ENCODE assay signal across 8 cellular contexts in genomic region chr2:96209011-96209728, GRCh38. TPM values are rescaled to one million over a fixed set of nuclear protein-coding genes. Genes with fewer than 3 reads are reported as not detected.
DNase-seq lines count a peak whose midpoint lies in the region; ATAC-seq and TF ChIP-seq lines count a peak whose summit lies in the region.

No MANE protein-coding gene starts in this region.

- no peak overlapping the region for H2AFZ ChIP-seq in HCT116 (ENCODE audit: low read depth, low read length, poor library complexity, severe bottlenecking)

- H3K4me2 ChIP-seq in HCT116 (ENCODE audit: low read length), result peak overlapping the region; percentile 87

- 8% methylated on average over 21 of the region's 21 CpGs for WGBS in right cardiac atrium

- H3K36me3 ChIP-seq in HCT116 (ENCODE audit: control insufficient read depth in 1 of 2, insufficient read depth in 2 of 2, low read length in 2 of 2) (0 out of 4 replicates have a peak, but pooled peaks cover 0 to 2% of the 10 kb centered on the region in 2 experiments), WERI-Rb-1 (peaks cover 33% of the 10 kb centered on the region)

- H3K4me3 ChIP-seq in HCT116 (replicated peaks in 1 of 2; ENCODE audit: low read depth in 1 of 2, low read length in 2 of 2), result peak overlapping the region; percentile 78 to 97
- peak overlapping the region; percentile 85 for H3K4me3 ChIP-seq in WERI-Rb-1 (ENCODE audit: low read depth, low read length)
- peak overlapping the region; percentile 72 for H3K4me3 ChIP-seq in right cardiac atrium (ENCODE audit: low read length)
- peak overlapping the region; percentile 69 to 98 (median 93) for H3K4me3 ChIP-seq in skin epidermis

- H3K9me2 ChIP-seq in HCT116 (ENCODE audit: insufficient read depth), result no peaks in the 10 kb centered on the region

- ATAC-seq in HCT116 (no peak), right cardiac atrium (no peak), GM21786 (IDR thresholded peaks at IDR 0.05; ENCODE audit: unreplicated experiment) (no peak), GM19328 (IDR thresholded peaks at IDR 0.05; ENCODE audit: unreplicated experiment) (no peak)

- CTCF ChIA-PET in HCT116 (lab: Charles Lee), result interaction anchor here (1.7 to 2.0 kb wide), 4 partner anchors 51 to 217 kb away, joined by 4 to 12 read pairs (median 6); partner anchors contain the start of gene ASTL

- intact Hi-C loops in HCT116 (cut with micrococcal nuclease) (loop anchor here (2.0 kb wide), 1 partner anchor 52 kb away; no protein-coding TSS in a partner anchor), right cardiac atrium (cut with DNase I) (loop anchor here in 3 of 4 donors (5.0 kb wide), 2 partner anchors 43 to 53 kb away; no protein-coding TSS in a partner anchor)

- TF ChIP-seq CTCF in HCT116 (IDR thresholded peaks at IDR 0.05 in 2 of 3, conservative IDR thresholded peaks at IDR 0.05 in 1 of 3; ENCODE audit: borderline replicate concordance in 1 of 3, insufficient read depth in 1 of 3, low read depth in 2 of 3, low read length in 2 of 3) (no peak), WERI-Rb-1 (IDR thresholded peaks at IDR 0.05; ENCODE audit: low read depth, low read length) (no peak)

- H3K27me3 ChIP-seq in HCT116 (ENCODE audit: insufficient read depth, low read length), result no peaks in the 10 kb centered on the region
- no peaks in the 10 kb centered on the region for H3K27me3 ChIP-seq in WERI-Rb-1 (ENCODE audit: insufficient read depth, low read depth, severe bottlenecking)
- H3K27me3 ChIP-seq in right cardiac atrium (ENCODE audit: control insufficient read depth, insufficient read depth), result no peaks in the 10 kb centered on the region

- H3K4me1 ChIP-seq in HCT116 (ENCODE audit: control insufficient read depth in 1 of 2, insufficient read depth in 2 of 2, low read length in 2 of 2) (peaks cover 14 to 30% of the 10 kb centered on the region in 2 experiments), right cardiac atrium (ENCODE audit: control insufficient read depth, insufficient read depth, low read length) (peaks cover 8% of the 10 kb centered on the region)

- RAD21 ChIA-PET in HCT116 (lab: Charles Lee; ENCODE audit: low non-redundant PET in 1 of 2, low total read pairs in 2 of 2, uncharacterized antibody in 2 of 2, unreplicated experiment in 2 of 2), result no interaction called here

- TSS peak; percentile 63 for BruUV-seq in HCT116 (replicated peaks; lab: Mats Ljungman, UMichigan)

- no peak for DNase-seq in HCT116 (ENCODE audit: low read depth, low spot score)
- no peak for DNase-seq in WERI-Rb-1
- no peak for DNase-seq in right cardiac atrium
- no peak for DNase-seq in UCSD-AML1 (lab: John Stamatoyannopoulos, UW; ENCODE audit: unreplicated experiment)
- no peak for DNase-seq in cortex of kidney (lab: John Stamatoyannopoulos, UW)

- H3K27ac ChIP-seq in HCT116 (ENCODE audit: low read depth, low read length) (peak overlapping the region; percentile 99), WERI-Rb-1 (peak overlapping the region; percentile 99), right cardiac atrium (ENCODE audit: low read length) (peak overlapping the region; percentile 5), skin epidermis (peak overlapping the region in 20 of 21 experiments; percentile 87 to 98 (median 92))

- peaks cover 32% of the 10 kb centered on the region; the same call in 1 of the 2 replicates for H4K20me1 ChIP-seq in HCT116 (ENCODE audit: insufficient read depth)

- peak overlapping the region; percentile 96 for H3K9ac ChIP-seq in HCT116 (ENCODE audit: low read length)

- no peak for TF ChIP-seq RAD21 in HCT116 (IDR thresholded peaks at IDR 0.05; ENCODE audit: low read depth)

- TF ChIP-seq POLR2A in HCT116 (IDR thresholded peaks at IDR 0.05; ENCODE audit: borderline replicate concordance, extremely low read depth, insufficient read depth, insufficient read length), result no peak

- POLR2A ChIA-PET in HCT116 (lab: Charles Lee), result interaction anchor here (0.7 to 1.7 kb wide), 7 partner anchors 10 to 126 kb away, joined by 3 to 9 read pairs (median 3); partner anchors contain the start of genes ASTL and NCAPH

- no peaks in the 10 kb centered on the region for H3K9me3 ChIP-seq in HCT116 (ENCODE audit: control insufficient read depth in 1 of 2, insufficient read depth in 1 of 2, low read depth in 1 of 2, low read length in 2 of 2)
- H3K9me3 ChIP-seq in WERI-Rb-1 (ENCODE audit: severe bottlenecking), result no peaks in the 10 kb centered on the region
- no peaks in the 10 kb centered on the region for H3K9me3 ChIP-seq in right cardiac atrium (ENCODE audit: control insufficient read depth, low read length)

- peaks cover 54% of the 10 kb centered on the region for H3K79me2 ChIP-seq in HCT116 (ENCODE audit: insufficient read depth, low read length)

TF ChIP-seq in HCT116, 20 proteins besides CTCF, POLR2A, EP300 and RAD21:
- TF ChIP-seq, protein P1, sequence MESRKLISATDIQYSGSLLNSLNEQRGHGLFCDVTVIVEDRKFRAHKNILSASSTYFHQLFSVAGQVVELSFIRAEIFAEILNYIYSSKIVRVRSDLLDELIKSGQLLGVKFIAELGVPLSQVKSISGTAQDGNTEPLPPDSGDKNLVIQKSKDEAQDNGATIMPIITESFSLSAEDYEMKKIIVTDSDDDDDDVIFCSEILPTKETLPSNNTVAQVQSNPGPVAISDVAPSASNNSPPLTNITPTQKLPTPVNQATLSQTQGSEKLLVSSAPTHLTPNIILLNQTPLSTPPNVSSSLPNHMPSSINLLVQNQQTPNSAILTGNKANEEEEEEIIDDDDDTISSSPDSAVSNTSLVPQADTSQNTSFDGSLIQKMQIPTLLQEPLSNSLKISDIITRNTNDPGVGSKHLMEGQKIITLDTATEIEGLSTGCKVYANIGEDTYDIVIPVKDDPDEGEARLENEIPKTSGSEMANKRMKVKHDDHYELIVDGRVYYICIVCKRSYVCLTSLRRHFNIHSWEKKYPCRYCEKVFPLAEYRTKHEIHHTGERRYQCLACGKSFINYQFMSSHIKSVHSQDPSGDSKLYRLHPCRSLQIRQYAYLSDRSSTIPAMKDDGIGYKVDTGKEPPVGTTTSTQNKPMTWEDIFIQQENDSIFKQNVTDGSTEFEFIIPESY (IDR thresholded peaks at IDR 0.05; ENCODE audit: extremely low read depth, insufficient replicate concordance, low read length), result peak; percentile 29
- TF ChIP-seq SIN3A (IDR thresholded peaks at IDR 0.05; ENCODE audit: low read depth), result peak; percentile 57; the same call in 1 of the 2 replicates
- TF ChIP-seq POLR2AphosphoS5 (IDR thresholded peaks at IDR 0.05; ENCODE audit: low read depth, low read length), result no peak
- TF ChIP-seq YY1 (IDR thresholded peaks at IDR 0.05; ENCODE audit: extremely low read depth, insufficient replicate concordance, low read depth, low read length), result peak; percentile 88
- peak; percentile 28 for TF ChIP-seq EGR1 (IDR thresholded peaks at IDR 0.05; ENCODE audit: low read depth)

RNA-seq across cellular contexts. Expression of gene STARD7, which starts 0.5 kb away (rescaled TPM):
- total RNA-seq in HCT116 (2021; ENCODE audit: unreplicated experiment) (160 TPM), right cardiac atrium (100 to 1,000 TPM; 142 to 184 (median 156) TPM)
- polyA plus RNA-seq in HCT116 (2012), result 53.5 and 64.4 TPM in 2 replicates
- polyA plus RNA-seq in right cardiac atrium, result 61.9 TPM

RNA-seq across cellular contexts. Expression of gene TMEM127, which starts 56.6 kb away (rescaled TPM):
- 25.3 TPM for total RNA-seq in HCT116 (2021; ENCODE audit: unreplicated experiment)
- polyA plus RNA-seq in HCT116 (2012), result 19.7 and 19.8 TPM in 2 replicates
- total RNA-seq in right cardiac atrium, result 10 to 100 TPM; 77.8 to 90.0 (median 84.8) TPM
- polyA plus RNA-seq in right cardiac atrium, result 37.0 TPM

RNA-seq across cellular contexts. Expression of gene CIAO1, which starts 56.9 kb away (rescaled TPM):
- total RNA-seq in HCT116 (2021; ENCODE audit: unreplicated experiment) (76.8 TPM), right cardiac atrium (10 to 100 TPM; 52.2 to 60.5 (median 56.0) TPM)
- polyA plus RNA-seq in HCT116 (2012), result 54.7 and 62.0 TPM in 2 replicates
- 30.3 TPM for polyA plus RNA-seq in right cardiac atrium

Comparison
In these comparisons a context has a peak if more than half of its experiments do, and no peak if none do; other contexts are left out.
1. H3K27ac ChIP-seq: peak in every context shown above with its lines; median percentile 99 in HCT116; 99 in WERI-Rb-1; 92 in skin epidermis; 5 in right cardiac atrium.